Comparison of ENCODE assay signal across 8 cellular contexts in the genomic region with DNA sequence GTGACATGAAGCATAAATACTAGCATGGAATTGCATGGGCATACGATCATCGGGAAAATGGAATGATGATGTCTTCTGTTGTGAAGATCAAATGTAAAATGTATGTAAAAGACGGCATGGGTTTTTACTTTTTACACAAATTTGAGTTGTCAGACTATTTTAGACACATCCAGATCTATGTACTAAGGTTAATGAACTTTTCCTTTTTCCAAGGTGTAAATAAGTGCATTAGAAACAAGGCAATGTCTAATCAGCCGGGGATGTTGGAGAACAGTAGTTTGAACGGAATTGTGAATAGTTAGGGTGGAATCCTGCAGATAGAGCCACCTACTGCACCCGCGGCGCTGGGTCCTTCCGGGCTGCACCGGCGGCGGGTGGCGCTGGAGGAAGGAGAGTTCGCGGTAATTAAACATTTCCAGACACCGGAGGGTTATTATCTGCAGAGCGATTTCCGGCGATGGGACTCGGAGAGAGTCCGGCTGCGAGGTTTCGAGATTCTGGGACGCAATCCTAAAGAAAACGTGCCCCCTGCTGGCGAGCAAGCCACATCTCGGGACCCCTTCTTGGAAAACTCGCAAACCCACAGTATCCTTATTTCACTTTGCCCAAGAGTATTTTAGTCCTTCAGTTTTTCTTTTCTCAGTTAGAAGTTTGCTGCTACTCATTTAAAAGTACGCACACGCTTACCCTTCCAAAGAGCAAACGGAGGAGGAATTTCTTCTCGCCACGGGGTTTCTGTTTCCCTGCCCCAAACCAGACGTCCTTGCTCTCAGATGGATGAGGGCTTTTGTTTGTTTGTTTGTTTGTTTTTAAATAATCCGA. TPM values are rescaled to one million over a fixed set of nuclear protein-coding genes. Genes with fewer than 3 reads are reported as not detected.
DNase-seq lines count a peak whose midpoint lies in the region; ATAC-seq and TF ChIP-seq lines count a peak whose summit lies in the region.

No MANE protein-coding gene starts in this region.

- peaks cover 24 to 27% of the 10 kb centered on the region in 2 donors for H3K4me1 Mint-ChIP-seq in natural killer cell treated with Interleukin-12 subunit alpha and Interleukin-12 subunit beta and Interleukin-15 and Interleukin-18, amount 100 ng/mL, for 72 hours (ENCODE audit: low read depth in 2 of 2)

- peak overlapping the region; percentile 80 for H3K4me3 ChIP-seq in ACC112 (ENCODE audit: low read depth, low read length)
- H3K4me3 ChIP-seq in fibroblast of the aortic adventitia (ENCODE audit: low read depth, low read length), result peak overlapping the region; percentile 73
- peak overlapping the region; percentile 59 for H3K4me3 ChIP-seq in upper lobe of right lung

- no peaks in the 10 kb centered on the region for H3K36me3 Mint-ChIP-seq in natural killer cell treated with Interleukin-12 subunit alpha and Interleukin-12 subunit beta and Interleukin-15 and Interleukin-18, amount 100 ng/mL, for 72 hours

- H3K9me3 Mint-ChIP-seq in natural killer cell treated with Interleukin-12 subunit alpha and Interleukin-12 subunit beta and Interleukin-15 and Interleukin-18, amount 100 ng/mL, for 72 hours, result no peaks in the 10 kb centered on the region

- H3K27ac Mint-ChIP-seq in natural killer cell treated with Interleukin-12 subunit alpha and Interleukin-12 subunit beta and Interleukin-15 and Interleukin-18, amount 100 ng/mL, for 72 hours, result peak overlapping the region; percentile 34 to 83

- H3K79me2 ChIP-seq in ACC112 (ENCODE audit: control insufficient read depth, insufficient read depth, low read length, unreplicated experiment), result peaks cover 5% of the 10 kb centered on the region

- H3K4me3 Mint-ChIP-seq in natural killer cell treated with Interleukin-12 subunit alpha and Interleukin-12 subunit beta and Interleukin-15 and Interleukin-18, amount 100 ng/mL, for 72 hours, result peak overlapping the region; percentile 89

- H3K36me3 ChIP-seq in ACC112 (ENCODE audit: insufficient read depth, low read length), result no peaks in the 10 kb centered on the region
- H3K36me3 ChIP-seq in upper lobe of right lung, result no peaks in the 10 kb centered on the region

- H3K4me1 ChIP-seq in ACC112 (ENCODE audit: control insufficient read depth, insufficient read depth, low read length, unreplicated experiment), result peaks cover 7% of the 10 kb centered on the region
- H3K4me1 ChIP-seq in upper lobe of right lung, result peaks cover 10% of the 10 kb centered on the region

- H3K27me3 Mint-ChIP-seq in natural killer cell treated with Interleukin-12 subunit alpha and Interleukin-12 subunit beta and Interleukin-15 and Interleukin-18, amount 100 ng/mL, for 72 hours, result peaks cover 31 to 34% of the 10 kb centered on the region in 2 donors

- no peaks in the 10 kb centered on the region for H3K9me3 ChIP-seq in upper lobe of right lung

- TF ChIP-seq CTCF in GM12873 (IDR thresholded peaks at IDR 0.05; ENCODE audit: insufficient read depth, low read depth, low read length, missing control alignments), result peak; percentile 67
- peak; percentile 81 for TF ChIP-seq CTCF in fibroblast of the aortic adventitia (IDR thresholded peaks at IDR 0.05; ENCODE audit: insufficient read depth, low read length)
- TF ChIP-seq CTCF in upper lobe of right lung (IDR thresholded peaks at IDR 0.05), result peak; percentile 81

- H3K27me3 ChIP-seq in ACC112 (ENCODE audit: insufficient read depth, low read length) (no peaks in the 10 kb centered on the region), upper lobe of right lung (peaks cover 46% of the 10 kb centered on the region)

- peak overlapping the region; percentile 99 for H2AFZ ChIP-seq in ACC112 (ENCODE audit: low read length, unreplicated experiment)

- peak; percentile 85 for DNase-seq in NCI-H460 (ENCODE audit: extremely low read depth, low read depth)
- peak; percentile 53 for DNase-seq in activated CD8-positive, alpha-beta memory T cell treated with anti-CD3 and anti-CD28 coated beads, Interleukin-2, amount 50 U/mL, for 4 hours
- DNase-seq in fibroblast of the aortic adventitia (ENCODE audit: low read depth), result peak; percentile 92
- DNase-seq in natural killer cell treated with Interleukin-12 subunit alpha and Interleukin-12 subunit beta and Interleukin-15 and Interleukin-18, amount 100 ng/mL, for 72 hours (ENCODE audit: low spot score), result peak; percentile 70
- peak; percentile 83 for DNase-seq in upper lobe of right lung

- peak; percentile 63 for ATAC-seq in HG03196 (IDR thresholded peaks at IDR 0.05; ENCODE audit: unreplicated experiment)
- peak; percentile 22 to 53 for ATAC-seq in natural killer cell treated with Interleukin-12 subunit alpha and Interleukin-12 subunit beta and Interleukin-15 and Interleukin-18, amount 100 ng/mL, for 72 hours
- ATAC-seq in upper lobe of right lung, result peak; percentile 81

- intact Hi-C loops in upper lobe of right lung (cut with DNase I), result no loop called here

- peak overlapping the region; percentile 21 for H3K27ac ChIP-seq in ACC112 (ENCODE audit: low read depth, low read length)
- no peak overlapping the region for H3K27ac ChIP-seq in upper lobe of right lung

RNA-seq across cellular contexts. Expression of gene OSR1, which starts 4.4 kb away (rescaled TPM):
- total RNA-seq in NCI-H460 (2014; rRNA removed; shearing (Covaris generic)), result 5.1 and 5.2 TPM in 2 replicates
- 1.7 and 3.4 TPM in 2 replicates for polyA plus RNA-seq in NCI-H460 (2014; cell fraction: nucleus; rRNA removed)
- 35.8 and 117 TPM in 2 replicates for total RNA-seq in fibroblast of the aortic adventitia (ENCODE audit: low replicate concordance)
- not detected for total RNA-seq in natural killer cell treated with Interleukin-12 subunit alpha and Interleukin-12 subunit beta and Interleukin-15 and Interleukin-18, amount 100 ng/mL, for 72 hours
- total RNA-seq in upper lobe of right lung, result 9.7 TPM
